Comparison of ENCODE assay signal across 8 cellular contexts in genomic region chr1:185083818-185084217, GRCh38.
"Had no signal": no experiment of that assay in that cellular context is flagged by ENCODE, and none has a peak within 500 bp of the region (broad histone marks: within the 10 kb centered on the region; RNA-seq: fewer than 3 reads in every experiment).

No MANE protein-coding gene starts in this region.

- H3K4me3 Mint-ChIP-seq: HFFc6, IgD-negative memory B cell had no signal

- DNase-seq: GOT3, H7, HFFc6 had no signal

- H3K27ac Mint-ChIP-seq: HFFc6 had no signal

- H3K4me1 ChIP-seq: HAP-1 had no signal

- H3K27me3 Mint-ChIP-seq: IgD-negative memory B cell had no signal

- FAIRE-seq: HepG2 had no signal

- ATAC-seq: HCT116, HepG2 had no signal

- H3K9me3 Mint-ChIP-seq: HFFc6, IgD-negative memory B cell had no signal

- H3K9me3 ChIP-seq: HAP-1 had no signal

- H3K4me3 ChIP-seq: HAP-1 had no signal

- H3K27ac ChIP-seq: HL-60 had no signal
